In genomic region chr10:30091136-30091535, GRCh38 we compare ENCODE assay signal across 25 cellular contexts. TPM values are rescaled to one million over a fixed set of nuclear protein-coding genes. Genes with fewer than 3 reads are reported as not detected.
DNase-seq lines count a peak whose midpoint lies in the region; ATAC-seq and TF ChIP-seq lines count a peak whose summit lies in the region.
"Had no signal": no experiment of that assay in that cellular context is flagged by ENCODE, and none has a peak within 500 bp of the region (broad histone marks: within the 10 kb centered on the region; RNA-seq: fewer than 3 reads in every experiment).

No MANE protein-coding gene starts in this region.

- no peaks in the 10 kb centered on the region for H3K79me2 ChIP-seq in GM23338 (replicated peaks; ENCODE audit: insufficient read depth)

- H3K4me1 ChIP-seq in GM23338 (ENCODE audit: insufficient read depth), result 0 out of 2 replicates have a peak, but pooled peaks cover 4% of the 10 kb centered on the region
- H3K4me1 ChIP-seq: A549, BE2C, BLaER1 had no signal

- no peaks in the 10 kb centered on the region for H3K9me2 ChIP-seq in GM23338 (ENCODE audit: insufficient read depth)

- no peak for TF ChIP-seq CTCF in GM23338 (conservative IDR thresholded peaks at IDR 0.05; ENCODE audit: low read depth in 2 of 2)

- H3K4me2 ChIP-seq in GM23338, result no peak overlapping the region
- H3K4me2 ChIP-seq: A549, BLaER1 had no signal

- no peak for DNase-seq in GM23338 (ENCODE audit: low spot score)
- peak in 5 of 61 donors; percentile 12 to 54 (median 31) for DNase-seq in caudate nucleus (lab: John Stamatoyannopoulos, UW)
- DNase-seq in putamen (ENCODE audit: low spot score), result peak; percentile 68
- no peak for DNase-seq in left lobe of liver (ENCODE audit: low spot score)
- no peak for DNase-seq in NCI-H1105 (lab: John Stamatoyannopoulos, UW)
- no peak for DNase-seq in AML-193 (lab: John Stamatoyannopoulos, UW)
- DNase-seq: BE2C; C1 segment of cervical spinal cord; CD4-positive, alpha-beta memory T cell; CD4-positive, CD25-positive, alpha-beta regulatory T cell; CD8-positive, alpha-beta memory T cell; COR-L47; DMS 273 treated with DMSO at 0.1 percent for 48 hours; DMS153; DMS53; DMS79; DND-41; EL; GDM1 had no signal

- H2AFZ ChIP-seq in GM23338, result 0 out of 2 replicates have a peak overlapping the region, but pooled peaks have one; percentile 28

- H3K4me3 Mint-ChIP-seq in GM23338, result no peak overlapping the region
- H3K4me3 Mint-ChIP-seq: CD14-positive monocyte; CD4-positive, alpha-beta memory T cell; CD4-positive, CD25-positive, alpha-beta regulatory T cell; CD8-positive, alpha-beta memory T cell had no signal

- H3K27me3 Mint-ChIP-seq in GM23338 (ENCODE audit: insufficient read depth, low read depth, poor library complexity), result no peaks in the 10 kb centered on the region

- H3K27me3 ChIP-seq in GM23338 (ENCODE audit: insufficient read depth), result no peaks in the 10 kb centered on the region
- H3K27me3 ChIP-seq: BLaER1 had no signal

- no peak overlapping the region for H3K27ac Mint-ChIP-seq in GM23338
- H3K27ac Mint-ChIP-seq: CD14-positive monocyte; CD4-positive, alpha-beta memory T cell; CD4-positive, CD25-positive, alpha-beta regulatory T cell; CD8-positive, alpha-beta memory T cell had no signal

- H3K36me3 ChIP-seq in GM23338 (ENCODE audit: insufficient read depth), result no peaks in the 10 kb centered on the region
- H3K36me3 ChIP-seq: BE2C, BLaER1 had no signal

- H3F3A ChIP-seq in GM23338 (replicated peaks; ENCODE audit: low read depth), result no peaks in the 10 kb centered on the region

- no peaks in the 10 kb centered on the region for H4K20me1 ChIP-seq in GM23338 (replicated peaks; ENCODE audit: insufficient read depth)
- H4K20me1 ChIP-seq: BLaER1 had no signal

- H3K4me3 ChIP-seq in GM23338, result no peak overlapping the region
- H3K4me3 ChIP-seq: A549, BLaER1, GM12878 had no signal

- no peak for ATAC-seq in GM23338
- ATAC-seq in left lobe of liver, result no peak
- ATAC-seq: A549, GM12878 had no signal

- peaks cover 6% of the 10 kb centered on the region for H3K4me1 Mint-ChIP-seq in GM23338
- H3K4me1 Mint-ChIP-seq: CD14-positive monocyte; CD4-positive, alpha-beta memory T cell; CD4-positive, CD25-positive, alpha-beta regulatory T cell; CD8-positive, alpha-beta memory T cell had no signal

- H3K9me3 Mint-ChIP-seq in GM23338, result no peaks in the 10 kb centered on the region
- H3K9me3 Mint-ChIP-seq: CD14-positive monocyte; CD4-positive, alpha-beta memory T cell; CD4-positive, CD25-positive, alpha-beta regulatory T cell; CD8-positive, alpha-beta memory T cell had no signal

- H3K36me3 Mint-ChIP-seq in GM23338 (ENCODE audit: low read depth), result no peaks in the 10 kb centered on the region
- H3K36me3 Mint-ChIP-seq: CD14-positive monocyte; CD4-positive, alpha-beta memory T cell; CD4-positive, CD25-positive, alpha-beta regulatory T cell; CD8-positive, alpha-beta memory T cell had no signal

- H3K27ac ChIP-seq in GM23338 (ENCODE audit: low read depth) (no peak overlapping the region), caudate nucleus (ENCODE audit: low read depth, low read length) (peak overlapping the region; percentile 36)
- H3K27ac ChIP-seq: 22Rv1, A549, BLaER1 had no signal

TF ChIP-seq in GM23338, 12 proteins besides CTCF, POLR2A, EP300 and RAD21 (continues in another document):
- no peak for TF ChIP-seq EZH2 (IDR thresholded peaks at IDR 0.05; ENCODE audit: low read depth, unreplicated experiment)
- TF ChIP-seq STAT1 (IDR thresholded peaks at IDR 0.05; ENCODE audit: unreplicated experiment), result no peak
- no peak for TF ChIP-seq ETS1 (IDR thresholded peaks at IDR 0.05)
- no peak for TF ChIP-seq EZH2phosphoT487 (IDR thresholded peaks at IDR 0.05; ENCODE audit: unreplicated experiment)
- TF ChIP-seq REST (IDR thresholded peaks at IDR 0.05; ENCODE audit: unreplicated experiment), result no peak
- TF ChIP-seq CREB1 (CRISPR knock-in tag; IDR thresholded peaks at IDR 0.05; ENCODE audit: low read depth), result no peak
- TF ChIP-seq JUNB (IDR thresholded peaks at IDR 0.05; ENCODE audit: unreplicated experiment), result no peak
- no peak for TF ChIP-seq ZNF331 (CRISPR knock-in tag; IDR thresholded peaks at IDR 0.05; ENCODE audit: low read depth)
- TF ChIP-seq ZNF114 (CRISPR knock-in tag; IDR thresholded peaks at IDR 0.05), result no peak

RNA-seq across cellular contexts. Expression of gene JCAD, which starts 31.8 kb away (rescaled TPM):
- 2.1 and 2.3 TPM in 2 replicates for total RNA-seq in GM23338 (2014; rRNA removed; shearing (Covaris generic))
- 0.78 TPM in 2 replicates for polyA plus RNA-seq in GM23338 (2016; fragmentation: Nextera tagmentation; extraction: Ambion mirVana)
- total RNA-seq in left lobe of liver, result 4.2 TPM
- total RNA-seq: CD4-positive, alpha-beta memory T cell; G401 had no signal
- polyA plus RNA-seq: CD14-positive monocyte; CD4-positive, alpha-beta memory T cell; CD4-positive, CD25-positive, alpha-beta regulatory T cell; CD8-positive, alpha-beta memory T cell; GM12878 had no signal
